In genomic region chr11:72989727-72990126, GRCh38 we compare ENCODE assay signal across 20 cellular contexts.
A peak's percentile ranks its signal among the peaks of the same experiment; 100 is the strongest.
DNase-seq lines count a peak whose midpoint lies in the region; ATAC-seq and TF ChIP-seq lines count a peak whose summit lies in the region.
"Had no signal": no experiment of that assay in that cellular context is flagged by ENCODE, and none has a peak within 500 bp of the region (broad histone marks: within the 10 kb centered on the region; RNA-seq: fewer than 3 reads in every experiment).

No MANE protein-coding gene starts in this region.

- no peaks in the 10 kb centered on the region for H3K9me3 ChIP-seq in adrenal gland (replicated peaks in 1 of 3)
- H3K9me3 ChIP-seq in right cardiac atrium (ENCODE audit: control insufficient read depth, low read length), result no peaks in the 10 kb centered on the region
- no peaks in the 10 kb centered on the region for H3K9me3 ChIP-seq in naive thymus-derived CD4-positive, alpha-beta T cell (ENCODE audit: control insufficient read depth in 2 of 3, low read length in 3 of 3)
- H3K9me3 ChIP-seq: vagina had no signal

- H3K36me3 Mint-ChIP-seq in HFFc6 (ENCODE audit: low read depth), result peaks cover 28% of the 10 kb centered on the region
- peaks cover 4 to 45% (median 35%) of the 10 kb centered on the region in 5 donors for H3K36me3 Mint-ChIP-seq in naive thymus-derived CD4-positive, alpha-beta T cell

- DNase-seq in AG08395 (ENCODE audit: low spot score) (peak; percentile 25), HFFc6 (peak; percentile 2), adrenal gland (peak in 6 of 7 donors; percentile 29 to 69 (median 60)), right cardiac atrium (no peak), epidermal melanocyte (ENCODE audit: insufficient read length, low spot score) (no peak), occipital lobe (lab: John Stamatoyannopoulos, UW) (no peak)
- DNase-seq in naive thymus-derived CD4-positive, alpha-beta T cell, result no peak
- DNase-seq: activated CD4-positive, alpha-beta memory T cell treated with anti-CD3 and anti-CD28 coated beads for 36 hours; activated naive CD8-positive, alpha-beta T cell treated with anti-CD3 and anti-CD28 coated beads for 36 hours; activated T-cell treated with anti-CD3 and anti-CD28 coated beads, Interleukin-2, amount 50 U/mL, for 48 hours; central memory CD4-positive, alpha-beta T cell; effector memory CD8-positive, alpha-beta T cell; foreskin melanocyte; naive thymus-derived CD8-positive, alpha-beta T cell; NCI-H187 treated with DMSO at 0.1 percent for 48 hours; NCI-H510A treated with DMSO at 0.1 percent for 48 hours; PC-3 had no signal

- H3K4me3 Mint-ChIP-seq in HFFc6, result no peak overlapping the region
- H3K4me3 Mint-ChIP-seq in naive thymus-derived CD4-positive, alpha-beta T cell, result no peak overlapping the region
- H3K4me3 Mint-ChIP-seq: activated CD4-positive, alpha-beta memory T cell treated with anti-CD3 and anti-CD28 coated beads for 36 hours; activated naive CD8-positive, alpha-beta T cell treated with anti-CD3 and anti-CD28 coated beads for 36 hours; effector memory CD8-positive, alpha-beta T cell; naive thymus-derived CD8-positive, alpha-beta T cell had no signal

- no peaks in the 10 kb centered on the region for H3K27me3 Mint-ChIP-seq in HFFc6 (ENCODE audit: insufficient read depth)
- no peaks in the 10 kb centered on the region for H3K27me3 Mint-ChIP-seq in naive thymus-derived CD4-positive, alpha-beta T cell
- H3K27me3 Mint-ChIP-seq: activated CD4-positive, alpha-beta memory T cell treated with anti-CD3 and anti-CD28 coated beads for 36 hours; activated naive CD8-positive, alpha-beta T cell treated with anti-CD3 and anti-CD28 coated beads for 36 hours; effector memory CD8-positive, alpha-beta T cell; naive thymus-derived CD8-positive, alpha-beta T cell; progenitor cell of endocrine pancreas had no signal

- H3K4me3 ChIP-seq in adrenal gland (no peak overlapping the region), right cardiac atrium (ENCODE audit: low read length) (no peak overlapping the region)
- H3K4me3 ChIP-seq in naive thymus-derived CD4-positive, alpha-beta T cell (ENCODE audit: low read length), result no peak overlapping the region
- H3K4me3 ChIP-seq: vagina had no signal

- peaks cover 0 to 10% of the 10 kb centered on the region in 2 donors for H3K36me3 ChIP-seq in adrenal gland (replicated peaks in 1 of 2)
- H3K36me3 ChIP-seq in naive thymus-derived CD4-positive, alpha-beta T cell (ENCODE audit: control insufficient read depth in 2 of 3, insufficient read depth in 3 of 3, low read length in 3 of 3), result peaks cover 5 to 10% (median 8%) of the 10 kb centered on the region in 3 experiments
- H3K36me3 ChIP-seq: vagina had no signal

- ATAC-seq in right cardiac atrium (peak; percentile 55 to 64), HG03439 (IDR thresholded peaks at IDR 0.05; ENCODE audit: unreplicated experiment) (no peak)
- ATAC-seq in naive thymus-derived CD4-positive, alpha-beta T cell, result no peak
- ATAC-seq: effector memory CD8-positive, alpha-beta T cell; naive thymus-derived CD8-positive, alpha-beta T cell; PC-3 had no signal

- H3K4me1 Mint-ChIP-seq in HFFc6 (ENCODE audit: low read depth), result peaks cover 15% of the 10 kb centered on the region
- peaks cover 8 to 16% (median 12%) of the 10 kb centered on the region in 7 donors for H3K4me1 Mint-ChIP-seq in naive thymus-derived CD4-positive, alpha-beta T cell

- CTCF ChIA-PET in naive thymus-derived CD4-positive, alpha-beta T cell (lab: Charles Lee), result interaction anchor here (1.0 kb wide), 1 partner anchor 10 kb away, joined by 4 read pairs; no protein-coding TSS in a partner anchor

- TF ChIP-seq CTCF in HFFc6 (IDR thresholded peaks at IDR 0.05), result no peak
- no peak for TF ChIP-seq CTCF in adrenal gland (IDR thresholded peaks at IDR 0.05)

- WGBS in adrenal gland, 4 donors, result 0 to 88% (median 45%) methylated on average over 1 of the region's 1 CpG
- 34% methylated on average over 1 of the region's 1 CpG for WGBS in right cardiac atrium

- H3K27ac Mint-ChIP-seq in HFFc6, result no peak overlapping the region
- H3K27ac Mint-ChIP-seq in naive thymus-derived CD4-positive, alpha-beta T cell, result no peak overlapping the region
- H3K27ac Mint-ChIP-seq: activated CD4-positive, alpha-beta memory T cell treated with anti-CD3 and anti-CD28 coated beads for 36 hours; activated naive CD8-positive, alpha-beta T cell treated with anti-CD3 and anti-CD28 coated beads for 36 hours had no signal

- H3K27ac ChIP-seq in adrenal gland (peak overlapping the region in 2 of 5 donors; percentile 6 to 20), right cardiac atrium (ENCODE audit: low read length) (no peak overlapping the region)
- no peak overlapping the region for H3K27ac ChIP-seq in naive thymus-derived CD4-positive, alpha-beta T cell (ENCODE audit: low read depth, low read length)
- H3K27ac ChIP-seq: vagina had no signal

- TF ChIP-seq POLR2A in adrenal gland (IDR thresholded peaks at IDR 0.05), result no peak

- intact Hi-C loops in adrenal gland (cut with DNase I), result no loop called here
- intact Hi-C loops in right cardiac atrium (cut with DNase I), result no loop called here
- intact Hi-C loops in naive thymus-derived CD4-positive, alpha-beta T cell (cut with micrococcal nuclease), result no loop called here

- H3K27me3 ChIP-seq in adrenal gland (no peaks in the 10 kb centered on the region), right cardiac atrium (ENCODE audit: control insufficient read depth, insufficient read depth) (no peaks in the 10 kb centered on the region)
- H3K27me3 ChIP-seq in naive thymus-derived CD4-positive, alpha-beta T cell (ENCODE audit: control insufficient read depth in 2 of 2, insufficient read depth in 2 of 2, low read length in 2 of 2), result no peaks in the 10 kb centered on the region
- H3K27me3 ChIP-seq: vagina had no signal

- peaks cover 11 to 20% of the 10 kb centered on the region in 2 donors for H3K4me1 ChIP-seq in adrenal gland (replicated peaks in 1 of 2)
- H3K4me1 ChIP-seq in right cardiac atrium (ENCODE audit: control insufficient read depth, insufficient read depth, low read length), result peaks cover 4% of the 10 kb centered on the region
- H3K4me1 ChIP-seq in naive thymus-derived CD4-positive, alpha-beta T cell (ENCODE audit: control insufficient read depth in 2 of 2, insufficient read depth in 2 of 2, low read length in 2 of 2), result no peaks in the 10 kb centered on the region
- H3K4me1 ChIP-seq: vagina had no signal

- POLR2A ChIA-PET in naive thymus-derived CD4-positive, alpha-beta T cell (lab: Charles Lee), result no interaction called here

- H3K9me3 Mint-ChIP-seq in HFFc6, result no peaks in the 10 kb centered on the region
- no peaks in the 10 kb centered on the region for H3K9me3 Mint-ChIP-seq in naive thymus-derived CD4-positive, alpha-beta T cell
- H3K9me3 Mint-ChIP-seq: activated CD4-positive, alpha-beta memory T cell treated with anti-CD3 and anti-CD28 coated beads for 36 hours; activated naive CD8-positive, alpha-beta T cell treated with anti-CD3 and anti-CD28 coated beads for 36 hours; effector memory CD8-positive, alpha-beta T cell; naive thymus-derived CD8-positive, alpha-beta T cell had no signal

Comparison
In these comparisons a context has a peak if more than half of its experiments do, and no peak if none do; other contexts are left out.
1. DNase-seq: peak in AG08395 (single experiment), HFFc6 (single experiment) and adrenal gland (6 of 7); none in right cardiac atrium (0 of 3), epidermal melanocyte (single experiment), occipital lobe (single experiment) and naive thymus-derived CD4-positive, alpha-beta T cell (0 of 9).
2. ATAC-seq: peak in right cardiac atrium (2 of 2); none in HG03439 (single experiment) and naive thymus-derived CD4-positive, alpha-beta T cell (single experiment).